28 cellular contexts compared by ENCODE assay signal in the genomic region with DNA sequence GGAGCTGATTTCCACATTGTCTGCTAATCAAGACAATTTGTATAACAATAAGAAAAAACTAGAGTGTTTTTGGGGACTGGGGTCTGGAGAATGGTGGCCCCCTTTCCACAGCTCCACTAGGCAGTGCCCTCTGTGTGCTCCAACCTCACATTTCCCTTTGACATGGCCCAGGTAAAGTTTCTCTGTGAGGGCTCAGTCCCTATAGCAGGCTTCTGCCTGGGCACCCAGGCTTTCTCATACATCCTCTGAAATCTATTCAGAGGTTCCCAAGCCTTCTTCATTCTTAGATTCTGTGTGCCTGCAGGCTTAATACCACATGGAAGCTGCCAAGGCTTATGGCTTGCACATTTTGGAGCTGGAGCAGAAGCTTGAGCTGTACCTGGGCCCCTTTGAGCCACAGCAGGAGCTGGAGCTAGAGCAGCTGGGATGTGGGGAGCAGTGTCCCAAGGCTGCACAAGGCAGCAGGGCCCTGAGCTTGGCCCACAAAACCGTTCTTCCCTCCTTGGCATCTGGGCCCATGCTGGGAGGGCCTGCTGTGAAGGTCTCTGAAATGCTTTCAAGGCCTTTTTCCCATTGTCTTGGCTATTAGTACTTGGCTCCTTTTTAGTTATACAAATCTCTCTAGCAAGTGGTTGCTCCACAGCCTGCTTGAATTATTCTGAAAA. TPM values are rescaled to one million over a fixed set of nuclear protein-coding genes. Genes with fewer than 3 reads are reported as not detected.
DNase-seq lines count a peak whose midpoint lies in the region; ATAC-seq lines count a peak whose summit lies in the region.
"Had no signal": no experiment of that assay in that cellular context is flagged by ENCODE, and none has a peak within 500 bp of the region (broad histone marks: within the 10 kb centered on the region; RNA-seq: fewer than 3 reads in every experiment).

No MANE protein-coding gene starts in this region.

- H3K18ac ChIP-seq in neuronal stem cell (ENCODE audit: low read length): peak overlapping the region; percentile 61

- H3K9me3 ChIP-seq in HUES48 (ENCODE audit: control insufficient read depth, insufficient read depth, low read length) (peaks cover 17% of the 10 kb centered on the region), iPS DF 6.9 (ENCODE audit: control insufficient read depth, insufficient read depth, low read length) (peaks cover 3% of the 10 kb centered on the region; the same call in 1 of the 2 replicates), neuronal stem cell (replicated peaks in 1 of 2; ENCODE audit: control insufficient read depth in 2 of 2, insufficient read depth in 1 of 2, low read depth in 1 of 2, low read length in 2 of 2) (no peaks in the 10 kb centered on the region)
- H3K9me3 ChIP-seq: Caco-2, SJSA1 had no signal

- H3K23ac ChIP-seq in neuronal stem cell (ENCODE audit: low read depth, low read length, poor library complexity): no peak overlapping the region

- H2AFZ ChIP-seq in neuronal stem cell (ENCODE audit: low read length): no peak overlapping the region
- H2AFZ ChIP-seq: GM23248 had no signal

- no peak overlapping the region for H4K8ac ChIP-seq in neuronal stem cell (ENCODE audit: low read depth, low read length)

- H3K36me3 ChIP-seq in HUES48 (ENCODE audit: control insufficient read depth, insufficient read depth, low read length) (no peaks in the 10 kb centered on the region), iPS DF 6.9 (ENCODE audit: control insufficient read depth, insufficient read depth, low read length) (no peaks in the 10 kb centered on the region), neuronal stem cell (replicated peaks in 1 of 2; ENCODE audit: control insufficient read depth in 2 of 2, insufficient read depth in 2 of 2, low read length in 2 of 2) (no peaks in the 10 kb centered on the region)
- H3K36me3 ChIP-seq: SJSA1 had no signal

- no peak overlapping the region for H2BK12ac ChIP-seq in neuronal stem cell (ENCODE audit: low read length)

- DNase-seq in ecto neural progenitor cell (ENCODE audit: low spot score): peak; percentile 47
- peak; percentile 80 for DNase-seq in iPS DF 6.9 (ENCODE audit: low read depth, low spot score)
- DNase-seq in neuronal stem cell (ENCODE audit: low spot score): no peak
- no peak for DNase-seq in putamen (ENCODE audit: low spot score)
- no peak for DNase-seq in UCSD-AML1 (lab: John Stamatoyannopoulos, UW; ENCODE audit: unreplicated experiment)
- DNase-seq: Caco-2; CD8-positive, alpha-beta T cell; GDM1; GM23248; HCEC 1CT; IMR-90; MM.1S; NCI-H1048; NCI-H1417; NCI-H1694; NCI-H2029 treated with DMSO at 0.1 percent for 48 hours; NCI-H446 treated with DMSO at 0.1 percent for 48 hours; NCI-H526 treated with DMSO at 0.1 percent for 48 hours; Right ventricle myocardium superior; RPMI8226; T-cell had no signal

- no peak overlapping the region for H3K4ac ChIP-seq in neuronal stem cell (ENCODE audit: low read length)

- no peak overlapping the region for H3K4me3 ChIP-seq in HUES48 (ENCODE audit: low read depth, low read length)
- no peak overlapping the region for H3K4me3 ChIP-seq in iPS DF 6.9 (ENCODE audit: low read length)
- no peak overlapping the region for H3K4me3 ChIP-seq in neuronal stem cell (ENCODE audit: low read length in 2 of 2)
- H3K4me3 ChIP-seq: GM12878, GM23248, SJSA1 had no signal

- no peak overlapping the region for H2BK5ac ChIP-seq in neuronal stem cell (ENCODE audit: low read length)

- no peak overlapping the region for H4K91ac ChIP-seq in neuronal stem cell (ENCODE audit: low read depth, low read length, poor library complexity)

- no peak overlapping the region for H3K14ac ChIP-seq in neuronal stem cell (ENCODE audit: low read length)

- no peak overlapping the region for H2BK15ac ChIP-seq in neuronal stem cell (ENCODE audit: low read length)

- H3K9ac ChIP-seq in HUES48 (ENCODE audit: low read depth, low read length): no peak overlapping the region
- H3K9ac ChIP-seq in neuronal stem cell (ENCODE audit: low read depth, low read length, poor library complexity): no peak overlapping the region
- H3K9ac ChIP-seq: GM23248, KMS-11 had no signal

- no peak overlapping the region for H2BK120ac ChIP-seq in neuronal stem cell (ENCODE audit: low read depth, low read length)

- WGBS in iPS DF 6.9 (ENCODE audit: insufficient coverage, insufficient read length): no CpG with 5 or more reads among the region's 1 CpG
- WGBS in neuronal stem cell (ENCODE audit: extremely low coverage in 2 of 2, insufficient read length in 2 of 2, insufficient replicate concordance in 1 of 2), 2 donors: no CpG with 5 or more reads among the region's 1 CpG

- H3K4me1 ChIP-seq in HUES48 (ENCODE audit: control insufficient read depth, insufficient read depth, low read length) (peaks cover 35% of the 10 kb centered on the region), iPS DF 6.9 (ENCODE audit: control insufficient read depth, insufficient read depth, low read length) (no peaks in the 10 kb centered on the region; the same call in 1 of the 2 replicates), neuronal stem cell (ENCODE audit: control insufficient read depth in 2 of 2, insufficient read depth in 1 of 2, low read depth in 1 of 2, low read length in 2 of 2) (peaks cover 0 to 5% of the 10 kb centered on the region in 2 donors)
- H3K4me1 ChIP-seq: Caco-2, SJSA1 had no signal

- no peaks in the 10 kb centered on the region for H3K79me1 ChIP-seq in neuronal stem cell (ENCODE audit: low read depth, low read length)

- ATAC-seq in GM21528 (IDR thresholded peaks at IDR 0.05; ENCODE audit: low FRiP score, unreplicated experiment) (no peak), GM21529 (IDR thresholded peaks at IDR 0.05; ENCODE audit: unreplicated experiment) (no peak)
- ATAC-seq: CD8-positive, alpha-beta T cell; GM12878; T-cell had no signal

- no peak overlapping the region for H2AK5ac ChIP-seq in neuronal stem cell (ENCODE audit: low read depth, low read length)

- H3K27me3 ChIP-seq in HUES48 (ENCODE audit: control insufficient read depth, insufficient read depth, low read length) (no peaks in the 10 kb centered on the region), iPS DF 6.9 (ENCODE audit: control insufficient read depth, insufficient read depth, low read length) (no peaks in the 10 kb centered on the region), neuronal stem cell (ENCODE audit: control insufficient read depth in 3 of 3, insufficient read depth in 3 of 3, low read depth in 1 of 3, low read length in 3 of 3) (peaks cover 0 to 3% (median 0%) of the 10 kb centered on the region in 3 experiments)
- H3K27me3 ChIP-seq: SJSA1 had no signal

- H3K27ac ChIP-seq in HUES48 (ENCODE audit: low read depth, low read length) (peak overlapping the region; percentile 81), iPS DF 6.9 (ENCODE audit: low read length) (no peak overlapping the region), neuronal stem cell (replicated peaks; ENCODE audit: low read length) (no peak overlapping the region)
- H3K27ac ChIP-seq: C4-2B, GM23248, KMS-11, SJSA1 had no signal

- no peak overlapping the region for H3K4me2 ChIP-seq in neuronal stem cell (ENCODE audit: insufficient read depth, low read length, poor library complexity, severe bottlenecking)
- H3K4me2 ChIP-seq: KMS-11 had no signal

RNA-seq across cellular contexts. Expression of a gene that starts 49.1 kb away (rescaled TPM):
- polyA plus RNA-seq in neuronal stem cell (2013, experiment 1 of 2): 13.6 TPM
- 15.0 TPM for polyA plus RNA-seq in neuronal stem cell (2013, experiment 2 of 2)

Comparison
In these comparisons a context has a peak if more than half of its experiments do, and no peak if none do; other contexts are left out.
1. DNase-seq: peak in ecto neural progenitor cell (single experiment) and iPS DF 6.9 (single experiment); none in neuronal stem cell (single experiment), putamen (single experiment) and UCSD-AML1 (single experiment).